ENCODE assay signal across 26 cellular contexts in genomic region chr5:16065810-16066209, GRCh38.
"Had no signal": no experiment of that assay in that cellular context is flagged by ENCODE, and none has a peak within 500 bp of the region (broad histone marks: within the 10 kb centered on the region; RNA-seq: fewer than 3 reads in every experiment).

No MANE protein-coding gene starts in this region.

- H3K4me1 ChIP-seq: breast epithelium, colonic mucosa, gastrocnemius medialis, uterus had no signal

- FAIRE-seq: endothelial cell of umbilical vein had no signal

- H3K4me3 ChIP-seq: breast epithelium, colonic mucosa, dorsolateral prefrontal cortex, gastrocnemius medialis, smooth muscle cell, uterus had no signal

- ATAC-seq: effector memory CD8-positive, alpha-beta T cell; esophagus mucosa; gastrocnemius medialis; left ventricle myocardium superior; natural killer cell; sciatic nerve; stimulated activated naive B cell treated with anti-CD40 and anti-IgM and Interleukin-4, amounts not matched to agents 10 μg/mL and 1 μg/mL and 100 μg/mL, for 72 hours; WTC11 had no signal

- DNase-seq: activated CD8-positive, alpha-beta memory T cell treated with anti-CD3 and anti-CD28 coated beads for 24 hours; activated CD8-positive, alpha-beta memory T cell treated with anti-CD3 and anti-CD28 coated beads, Interleukin-2, amount 50 U/mL, for 4 hours; activated naive CD4-positive, alpha-beta T cell treated with Interleukin-2 at 50 U/mL for 16 hours; activated naive CD8-positive, alpha-beta T cell treated with anti-CD3 and anti-CD28 coated beads for 36 hours; activated T-cell treated with anti-CD3 and anti-CD28 coated beads, Interleukin-2, amount 50 U/mL, for 48 hours; colonic mucosa; dorsolateral prefrontal cortex; effector memory CD8-positive, alpha-beta T cell; gastrocnemius medialis; hypothalamus; left ventricle myocardium superior; mammary epithelial cell; midbrain; natural killer cell; stimulated activated CD4-positive, alpha-beta T cell treated with anti-CD3 and anti-CD28 coated beads, Interleukin-15, amount 100 ng/mL, for 24 hours; stimulated activated CD8-positive, alpha-beta memory T cell treated with anti-CD3 and anti-CD28 coated beads, Interleukin-4, amount 100 ng/mL, for 48 hours; stimulated activated naive B cell treated with anti-CD40 and anti-IgM and Interleukin-4, amounts not matched to agents 10 μg/mL and 1 μg/mL and 100 μg/mL, for 72 hours; trophoblast cell; uterus had no signal

- H3K36me3 ChIP-seq: breast epithelium, colonic mucosa, gastrocnemius medialis, uterus had no signal

- H3K9me3 Mint-ChIP-seq: activated naive CD8-positive, alpha-beta T cell treated with anti-CD3 and anti-CD28 coated beads for 36 hours had no signal

- H3K4me1 Mint-ChIP-seq: activated naive CD8-positive, alpha-beta T cell treated with anti-CD3 and anti-CD28 coated beads for 36 hours; central memory CD8-positive, alpha-beta T cell; natural killer cell; stimulated activated naive B cell treated with anti-CD40 and anti-IgM and Interleukin-4, amounts not matched to agents 10 μg/mL and 1 μg/mL and 100 μg/mL, for 72 hours had no signal

- H3K4me3 Mint-ChIP-seq: activated naive CD8-positive, alpha-beta T cell treated with anti-CD3 and anti-CD28 coated beads for 36 hours; central memory CD8-positive, alpha-beta T cell; effector memory CD8-positive, alpha-beta T cell; natural killer cell; stimulated activated naive B cell treated with anti-CD40 and anti-IgM and Interleukin-4, amounts not matched to agents 10 μg/mL and 1 μg/mL and 100 μg/mL, for 72 hours; WTC11 had no signal

- H3K27me3 Mint-ChIP-seq: activated naive CD8-positive, alpha-beta T cell treated with anti-CD3 and anti-CD28 coated beads for 36 hours; central memory CD8-positive, alpha-beta T cell; effector memory CD8-positive, alpha-beta T cell; stimulated activated naive B cell treated with anti-CD40 and anti-IgM and Interleukin-4, amounts not matched to agents 10 μg/mL and 1 μg/mL and 100 μg/mL, for 72 hours had no signal

- H3K9me3 ChIP-seq: breast epithelium, colonic mucosa, gastrocnemius medialis, uterus had no signal

- H3K36me3 Mint-ChIP-seq: activated naive CD8-positive, alpha-beta T cell treated with anti-CD3 and anti-CD28 coated beads for 36 hours; stimulated activated naive B cell treated with anti-CD40 and anti-IgM and Interleukin-4, amounts not matched to agents 10 μg/mL and 1 μg/mL and 100 μg/mL, for 72 hours; WTC11 had no signal

- H3K27ac ChIP-seq: breast epithelium, colonic mucosa, dorsolateral prefrontal cortex, gastrocnemius medialis, uterus had no signal

- H3K27ac Mint-ChIP-seq: activated naive CD8-positive, alpha-beta T cell treated with anti-CD3 and anti-CD28 coated beads for 36 hours; effector memory CD8-positive, alpha-beta T cell; natural killer cell; stimulated activated naive B cell treated with anti-CD40 and anti-IgM and Interleukin-4, amounts not matched to agents 10 μg/mL and 1 μg/mL and 100 μg/mL, for 72 hours; WTC11 had no signal

- H3K27me3 ChIP-seq: breast epithelium, colonic mucosa, gastrocnemius medialis, uterus had no signal
